1 cellular context compared by ENCODE assay signal in the genomic region with DNA sequence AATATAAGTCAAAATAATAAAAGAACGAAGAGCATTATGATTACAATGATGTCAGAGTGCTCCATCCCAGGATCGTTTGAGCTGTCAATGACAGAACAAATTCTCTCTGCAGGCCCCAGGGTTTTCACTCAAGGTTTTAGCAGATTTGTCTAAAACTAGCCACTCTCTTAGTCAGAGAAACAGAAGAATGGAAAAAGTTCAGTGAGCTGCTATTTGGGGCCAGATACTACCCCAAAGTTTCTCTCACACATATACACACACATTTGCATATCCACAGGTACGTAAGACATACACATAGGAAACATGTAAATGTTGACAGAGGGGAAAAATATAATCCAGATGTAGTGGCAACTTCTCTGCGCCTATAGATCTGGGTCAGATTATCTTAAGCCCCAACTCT.
TF ChIP-seq lines count a peak whose summit lies in the region.

No MANE protein-coding gene starts in this region.

TF ChIP-seq in GM23338, 12 proteins besides CTCF, POLR2A, EP300 and RAD21 (continued from another document):
- TF ChIP-seq, protein P1, sequence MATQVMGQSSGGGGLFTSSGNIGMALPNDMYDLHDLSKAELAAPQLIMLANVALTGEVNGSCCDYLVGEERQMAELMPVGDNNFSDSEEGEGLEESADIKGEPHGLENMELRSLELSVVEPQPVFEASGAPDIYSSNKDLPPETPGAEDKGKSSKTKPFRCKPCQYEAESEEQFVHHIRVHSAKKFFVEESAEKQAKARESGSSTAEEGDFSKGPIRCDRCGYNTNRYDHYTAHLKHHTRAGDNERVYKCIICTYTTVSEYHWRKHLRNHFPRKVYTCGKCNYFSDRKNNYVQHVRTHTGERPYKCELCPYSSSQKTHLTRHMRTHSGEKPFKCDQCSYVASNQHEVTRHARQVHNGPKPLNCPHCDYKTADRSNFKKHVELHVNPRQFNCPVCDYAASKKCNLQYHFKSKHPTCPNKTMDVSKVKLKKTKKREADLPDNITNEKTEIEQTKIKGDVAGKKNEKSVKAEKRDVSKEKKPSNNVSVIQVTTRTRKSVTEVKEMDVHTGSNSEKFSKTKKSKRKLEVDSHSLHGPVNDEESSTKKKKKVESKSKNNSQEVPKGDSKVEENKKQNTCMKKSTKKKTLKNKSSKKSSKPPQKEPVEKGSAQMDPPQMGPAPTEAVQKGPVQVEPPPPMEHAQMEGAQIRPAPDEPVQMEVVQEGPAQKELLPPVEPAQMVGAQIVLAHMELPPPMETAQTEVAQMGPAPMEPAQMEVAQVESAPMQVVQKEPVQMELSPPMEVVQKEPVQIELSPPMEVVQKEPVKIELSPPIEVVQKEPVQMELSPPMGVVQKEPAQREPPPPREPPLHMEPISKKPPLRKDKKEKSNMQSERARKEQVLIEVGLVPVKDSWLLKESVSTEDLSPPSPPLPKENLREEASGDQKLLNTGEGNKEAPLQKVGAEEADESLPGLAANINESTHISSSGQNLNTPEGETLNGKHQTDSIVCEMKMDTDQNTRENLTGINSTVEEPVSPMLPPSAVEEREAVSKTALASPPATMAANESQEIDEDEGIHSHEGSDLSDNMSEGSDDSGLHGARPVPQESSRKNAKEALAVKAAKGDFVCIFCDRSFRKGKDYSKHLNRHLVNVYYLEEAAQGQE (IDR thresholded peaks at IDR 0.05; ENCODE audit: unreplicated experiment) = no peak
- no peak for TF ChIP-seq POLR2AphosphoS5 (IDR thresholded peaks at IDR 0.05; ENCODE audit: low read depth)
